ENCODE assay signal across 8 cellular contexts in genomic region chr12:76820888-76821482, GRCh38. TPM values are rescaled to one million over a fixed set of nuclear protein-coding genes. Genes with fewer than 3 reads are reported as not detected.
DNase-seq lines count a peak whose midpoint lies in the region; ATAC-seq and TF ChIP-seq lines count a peak whose summit lies in the region.

No MANE protein-coding gene starts in this region.

- H3K27ac ChIP-seq in adrenal gland = no peak overlapping the region

- ATAC-seq in GM19463 (IDR thresholded peaks at IDR 0.05; ENCODE audit: unreplicated experiment) (no peak), GM21526 (IDR thresholded peaks at IDR 0.05; ENCODE audit: low FRiP score, unreplicated experiment) (no peak)

- DNase-seq in DMS114 treated with DMSO at 0.1 percent for 48 hours (lab: John Stamatoyannopoulos, UW; ENCODE audit: unreplicated experiment) = peak; percentile 50
- DNase-seq in HuH-7 (ENCODE audit: low spot score) = peak; percentile 47
- DNase-seq in adrenal gland = peak in 5 of 7 donors; percentile 15 to 62 (median 27)
- peak; percentile 73 for DNase-seq in islet precursor cell
- DNase-seq in stimulated activated CD4-positive, alpha-beta T cell treated with anti-CD3 and anti-CD28 coated beads, Interleukin-2, amount 100 ng/mL, for 24 hours = no peak
- DNase-seq in NK-92 (lab: John Stamatoyannopoulos, UW; ENCODE audit: unreplicated experiment) = no peak

- 31 to 55% (median 44%) methylated on average over 2 of the region's 2 CpGs for WGBS in adrenal gland, 4 donors

- H3K27me3 ChIP-seq in adrenal gland = no peaks in the 10 kb centered on the region

- H3K9me3 ChIP-seq in adrenal gland (replicated peaks in 1 of 3) = no peaks in the 10 kb centered on the region

- TF ChIP-seq POLR2A in adrenal gland (IDR thresholded peaks at IDR 0.05) = no peak

- intact Hi-C loops in adrenal gland (cut with DNase I) = no loop called here

- peaks cover 0 to 17% of the 10 kb centered on the region in 2 donors for H3K36me3 ChIP-seq in adrenal gland (replicated peaks in 1 of 2)

- H3K4me3 ChIP-seq in adrenal gland = no peak overlapping the region

- peaks cover 0 to 3% of the 10 kb centered on the region in 2 donors for H3K4me1 ChIP-seq in adrenal gland (replicated peaks in 1 of 2)

- TF ChIP-seq CTCF in adrenal gland (IDR thresholded peaks at IDR 0.05) = peak in 5 of 6 experiments; percentile 22 to 49 (median 36)

RNA-seq across cellular contexts. Expression of gene ZDHHC17, which starts 57.1 kb away (rescaled TPM):
- total RNA-seq in adrenal gland = 100 to 1,000 TPM in 1 of 8 donors, 10 to 100 TPM in 7; 22.3 to 102 (median 35.0) TPM
- 10 to 100 TPM; 17.7 to 25.7 (median 24.1) TPM for polyA plus RNA-seq in adrenal gland

RNA-seq across cellular contexts. Expression of gene CSRP2, which starts 57.8 kb away (rescaled TPM):
- total RNA-seq in adrenal gland = 1 to 10 TPM in 7 of 8 donors, under 1 TPM in 1; 0.61 to 7.3 (median 5.0) TPM
- 10 to 100 TPM in 1 of 3 donors, 1 to 10 TPM in 2; 6.4 to 19.5 (median 7.2) TPM for polyA plus RNA-seq in adrenal gland

Comparison
In these comparisons a context has a peak if more than half of its experiments do, and no peak if none do; other contexts are left out.
1. DNase-seq: peak in DMS114 treated with DMSO at 0.1 percent for 48 hours (single experiment), HuH-7 (single experiment), adrenal gland (5 of 7) and islet precursor cell (single experiment); none in stimulated activated CD4-positive, alpha-beta T cell treated with anti-CD3 and anti-CD28 coated beads, Interleukin-2, amount 100 ng/mL, for 24 hours (0 of 2) and NK-92 (single experiment).